Comparison of ENCODE assay signal across 27 cellular contexts in the genomic region with DNA sequence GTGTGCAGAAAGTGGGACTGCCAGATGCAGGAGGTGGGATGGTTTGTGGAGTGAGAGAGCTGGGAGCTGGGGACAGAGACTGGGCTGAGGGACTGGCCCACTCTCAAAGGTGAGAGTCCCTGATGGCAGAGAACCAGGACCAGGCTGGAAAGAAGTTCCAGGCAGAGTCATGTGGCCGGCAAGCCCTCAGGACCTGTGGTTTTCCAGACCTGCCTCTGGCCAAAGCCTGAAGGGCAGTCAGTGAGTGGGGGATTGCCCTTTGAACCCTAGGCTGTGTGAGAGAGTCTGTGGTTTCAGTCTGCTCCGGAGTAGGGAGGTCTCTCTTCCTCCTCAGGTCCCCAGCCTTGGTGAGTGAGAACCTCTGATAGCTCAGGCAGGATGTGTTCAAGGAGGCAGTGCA. TPM values are rescaled to one million over a fixed set of nuclear protein-coding genes. Genes with fewer than 3 reads are reported as not detected.
"Had no signal": no experiment of that assay in that cellular context is flagged by ENCODE, and none has a peak within 500 bp of the region (broad histone marks: within the 10 kb centered on the region; RNA-seq: fewer than 3 reads in every experiment).

No MANE protein-coding gene starts in this region.

- H3K4me3 ChIP-seq: psoas muscle, sigmoid colon, skin epidermis, stomach, thoracic aorta, transverse colon had no signal

- H3K9me3 ChIP-seq: psoas muscle, sigmoid colon, stomach, thoracic aorta, transverse colon had no signal

- H3K27me3 ChIP-seq: transverse colon had no signal

- H3K36me3 ChIP-seq: sigmoid colon, stomach, thoracic aorta, transverse colon had no signal

- H3K27ac ChIP-seq: parathyroid adenoma, psoas muscle, sigmoid colon, skin epidermis, stomach, thoracic aorta, transverse colon had no signal

- ATAC-seq: esophagus mucosa; left colon; natural killer cell treated with Interleukin-12 subunit alpha and Interleukin-12 subunit beta and Interleukin-15 and Interleukin-18, amount 100 ng/mL, for 72 hours; psoas muscle had no signal

- H3K4me1 ChIP-seq: parathyroid adenoma, sigmoid colon, transverse colon had no signal

- DNase-seq: central memory CD4-positive, alpha-beta T cell; cortex of kidney; effector memory CD4-positive, alpha-beta T cell; immature natural killer cell; left colon; mammary epithelial cell; retina; sigmoid colon; stimulated activated CD4-positive, alpha-beta T cell treated with anti-CD3 and anti-CD28 coated beads, Interleukin-12 subunit alpha, Interleukin-12 subunit beta, amount 100 ng/mL, for 4 hours; stimulated activated naive CD4-positive, alpha-beta T cell; stomach; substantia nigra; transverse colon had no signal

RNA-seq across cellular contexts. Expression of a gene that starts 17.0 kb away (rescaled TPM):
- total RNA-seq: esophagus mucosa; glomerular endothelial cell; mammary epithelial cell; mucosa of gallbladder; natural killer cell treated with Interleukin-12 subunit alpha and Interleukin-12 subunit beta and Interleukin-15 and Interleukin-18, amount 100 ng/mL, for 72 hours; thoracic aorta had no signal
- polyA plus RNA-seq: fibroblast of lung, keratinocyte, mammary epithelial cell had no signal

RNA-seq across cellular contexts. Expression of a gene that starts 32.2 kb away (rescaled TPM):
- total RNA-seq: esophagus mucosa; fibroblast of lung; frontal cortex; glomerular endothelial cell; left colon; lower leg skin; mammary epithelial cell; mucosa of gallbladder; natural killer cell treated with Interleukin-12 subunit alpha and Interleukin-12 subunit beta and Interleukin-15 and Interleukin-18, amount 100 ng/mL, for 72 hours; occipital lobe; sigmoid colon; stomach; thoracic aorta; transverse colon had no signal
- polyA plus RNA-seq: fibroblast of lung, immature natural killer cell, keratinocyte, mammary epithelial cell, sigmoid colon, stomach, urinary bladder had no signal
